Comparison of ENCODE assay signal across 10 cellular contexts in the genomic region with DNA sequence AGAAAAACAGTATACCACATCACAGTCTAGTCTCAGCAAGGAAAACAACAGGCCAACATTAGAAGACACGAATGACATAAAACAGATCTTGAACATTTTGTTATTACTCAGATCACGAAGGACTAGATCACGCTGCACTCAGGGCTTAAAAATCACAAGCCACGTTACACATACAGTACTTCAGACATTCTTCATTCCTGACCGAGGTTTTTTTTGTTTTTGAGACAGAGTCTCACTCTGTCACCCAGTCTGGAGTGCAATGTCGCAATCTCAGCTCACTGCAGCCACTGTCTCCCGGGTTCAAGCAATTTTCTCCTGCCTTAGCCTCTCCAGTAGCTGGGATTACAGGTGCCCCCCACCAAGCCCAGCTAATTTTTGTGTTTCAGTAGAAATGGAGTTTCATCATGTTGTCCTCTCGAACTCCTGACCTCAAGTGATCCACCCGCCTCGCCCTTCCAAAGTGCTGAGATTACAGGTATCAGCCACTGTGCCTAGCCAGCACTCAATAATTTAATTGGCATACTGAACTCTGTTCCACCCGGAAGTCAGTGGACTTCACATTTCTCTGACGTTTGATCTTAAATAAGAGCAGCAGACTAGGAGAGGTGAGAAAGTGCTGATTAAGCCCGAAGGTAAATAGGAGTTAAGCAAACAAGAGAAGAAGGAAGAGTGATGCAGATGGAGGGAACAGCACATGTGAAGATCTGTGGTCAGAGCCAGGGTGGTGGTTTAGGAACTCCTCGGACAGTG. TPM values are rescaled to one million over a fixed set of nuclear protein-coding genes. Genes with fewer than 3 reads are reported as not detected.
DNase-seq lines count a peak whose midpoint lies in the region; ATAC-seq and FAIRE-seq lines count a peak whose summit lies in the region.
"Had no signal": no experiment of that assay in that cellular context is flagged by ENCODE, and none has a peak within 500 bp of the region (broad histone marks: within the 10 kb centered on the region; RNA-seq: fewer than 3 reads in every experiment).

No MANE protein-coding gene starts in this region.

- WGBS in small intestine, 3 donors = 19 to 58% (median 30%) methylated on average over 14 of the region's 14 CpGs

- H3K4me3 ChIP-seq in small intestine (ENCODE audit: low read depth in 1 of 2, low read length in 2 of 2) = no peak overlapping the region
- H3K4me3 ChIP-seq: SJSA1, uterus had no signal

- peak overlapping the region; percentile 92 for H3K27ac ChIP-seq in small intestine (ENCODE audit: low read depth in 1 of 2, low read length in 1 of 2)
- H3K27ac ChIP-seq: SJSA1, uterus had no signal

- ATAC-seq in esophagus mucosa (peak; percentile 36), HG02642 (IDR thresholded peaks at IDR 0.05; ENCODE audit: poor library complexity, unreplicated experiment) (no peak)

- DNase-seq in SIG-M5 treated with dmso at 0.1 percent for 504 hours (lab: John Stamatoyannopoulos, UW; ENCODE audit: unreplicated experiment) (peak; percentile 28), SIG-M5 (lab: John Stamatoyannopoulos, UW) (no peak), small intestine (peak; percentile 99), DMS153 treated with DMSO at 0.1 percent for 48 hours (lab: John Stamatoyannopoulos, UW; ENCODE audit: unreplicated experiment) (no peak)
- DNase-seq: NCI-H1436, uterus had no signal

- peaks cover 3 to 4% of the 10 kb centered on the region in 2 donors for H3K36me3 ChIP-seq in small intestine (ENCODE audit: control insufficient read depth in 2 of 2, insufficient read depth in 2 of 2, low read length in 2 of 2)
- H3K36me3 ChIP-seq: uterus had no signal

- H3K4me1 ChIP-seq in small intestine (ENCODE audit: control insufficient read depth in 2 of 2, insufficient read depth in 1 of 2, low read depth in 1 of 2, low read length in 1 of 2) = peaks cover 2 to 4% of the 10 kb centered on the region in 2 donors
- H3K4me1 ChIP-seq: SJSA1 had no signal

- no peak for FAIRE-seq in small intestine (lab: Jason Lieb, UNC)
- FAIRE-seq: A204.1 had no signal

- H3K27me3 ChIP-seq in small intestine (ENCODE audit: control insufficient read depth in 2 of 2, insufficient read depth in 2 of 2, low read length in 2 of 2) = no peaks in the 10 kb centered on the region
- H3K27me3 ChIP-seq: SJSA1, uterus had no signal

- H3K9me3 ChIP-seq in small intestine (ENCODE audit: control insufficient read depth, low read depth) = no peaks in the 10 kb centered on the region
- H3K9me3 ChIP-seq: SJSA1, uterus had no signal

RNA-seq across cellular contexts. Expression of gene AIMP2, which starts 3.5 kb away (rescaled TPM):
- 29.1 TPM for total RNA-seq in esophagus mucosa
- polyA plus RNA-seq in small intestine = 10 to 100 TPM; 61.9 to 75.3 (median 74.7) TPM

RNA-seq across cellular contexts. Expression of gene PMS2, which starts 3.7 kb away (rescaled TPM):
- 9.5 TPM for total RNA-seq in esophagus mucosa
- 1 to 10 TPM; 5.4 to 6.5 (median 5.6) TPM for polyA plus RNA-seq in small intestine

RNA-seq across cellular contexts. Expression of gene ANKRD61, which starts 18.6 kb away (rescaled TPM):
- not detected for total RNA-seq in esophagus mucosa
- under 1 TPM in 2 of 3 donors, not detected in 1; 0.25 to 0.67 TPM for polyA plus RNA-seq in small intestine

RNA-seq across cellular contexts. Expression of gene RSPH10B, which starts 42.0 kb away (rescaled TPM):
- not detected for total RNA-seq in esophagus mucosa
- polyA plus RNA-seq in small intestine = under 1 TPM in 2 of 3 donors, not detected in 1; 0.07 to 0.27 TPM
- total RNA-seq: SJSA1 had no signal

RNA-seq across cellular contexts. Expression of gene EIF2AK1, which starts 46.4 kb away (rescaled TPM):
- total RNA-seq in esophagus mucosa = 62.0 TPM
- 10 to 100 TPM; 35.4 to 46.8 (median 45.6) TPM for polyA plus RNA-seq in small intestine

Comparison
In these comparisons a context has a peak if more than half of its experiments do, and no peak if none do; other contexts are left out.
1. DNase-seq: peak in SIG-M5 treated with dmso at 0.1 percent for 504 hours (single experiment) and small intestine (single experiment); none in SIG-M5 (single experiment) and DMS153 treated with DMSO at 0.1 percent for 48 hours (single experiment).